In the genomic region with DNA sequence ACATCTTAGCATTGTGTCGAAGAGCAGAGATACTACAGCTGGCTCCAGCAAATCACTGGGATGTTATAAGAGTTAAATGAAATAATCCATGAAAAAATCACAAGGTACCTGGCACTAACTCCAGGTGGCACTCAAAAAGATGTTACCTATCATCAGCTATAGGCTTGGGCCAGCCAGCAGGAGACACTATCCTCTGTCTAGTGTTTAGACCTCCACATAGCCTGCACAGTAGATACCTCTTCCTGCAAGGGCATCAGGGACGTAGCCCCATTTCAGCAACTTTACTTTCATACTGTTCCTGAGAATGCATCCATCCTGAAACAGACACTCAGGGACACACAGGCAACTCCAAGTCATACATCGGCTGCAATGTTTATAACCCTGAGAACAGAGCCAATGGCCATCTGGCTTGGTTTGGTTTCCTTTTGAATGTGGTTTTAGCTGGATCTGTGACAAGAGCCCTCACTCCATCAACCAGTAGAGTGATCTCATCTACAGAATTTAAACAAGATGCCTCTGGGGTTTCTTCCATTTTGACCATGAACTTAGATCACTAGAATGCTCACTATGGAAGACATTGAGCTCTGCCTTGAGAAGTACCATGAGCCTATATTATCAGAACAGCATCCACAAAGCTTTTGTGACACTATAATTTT, we compare ENCODE assay signal across 8 cellular contexts.
DNase-seq lines count a peak whose midpoint lies in the region; ATAC-seq and TF ChIP-seq lines count a peak whose summit lies in the region.

No MANE protein-coding gene starts in this region.

- intact Hi-C loops in lower lobe of right lung (cut with DNase I): no loop called here

- H3K27me3 ChIP-seq in KMS-11 (ENCODE audit: insufficient read depth, low read depth) (no peaks in the 10 kb centered on the region), lower lobe of right lung (ENCODE audit: low read depth) (no peaks in the 10 kb centered on the region)

- peak; percentile 65 for ATAC-seq in stimulated activated naive CD8-positive, alpha-beta T cell treated with anti-CD3 and anti-CD28 coated beads, Interleukin-15, amount 100 ng/mL, for 72 hours
- ATAC-seq in stimulated activated naive CD8-positive, alpha-beta T cell treated with anti-CD3 and anti-CD28 coated beads, Interleukin-15, Interleukin-2, amounts not matched to agents 100 U/mL and 50 U/mL, for 24 hours: no peak
- ATAC-seq in effector memory CD8-positive, alpha-beta T cell (replicated peaks): no peak
- no peak for ATAC-seq in lower lobe of right lung

- H2AFZ ChIP-seq in KMS-11 (ENCODE audit: low read depth): peak overlapping the region; percentile 19; the same call in 1 of the 2 replicates

- peak overlapping the region in 1 of 2 donors; percentile 25 for H3K4me3 Mint-ChIP-seq in stimulated activated naive CD8-positive, alpha-beta T cell treated with anti-CD3 and anti-CD28 coated beads, Interleukin-15, amount 100 ng/mL, for 72 hours
- H3K4me3 Mint-ChIP-seq in effector memory CD8-positive, alpha-beta T cell: no peak overlapping the region

- H3K9me3 ChIP-seq in lower lobe of right lung: no peaks in the 10 kb centered on the region

- H4K20me1 ChIP-seq in KMS-11 (ENCODE audit: insufficient read depth): no peaks in the 10 kb centered on the region

- H3K27ac ChIP-seq in KMS-11 (peak overlapping the region; percentile 60), lower lobe of right lung (no peak overlapping the region)

- DNase-seq in stimulated activated naive CD8-positive, alpha-beta T cell treated with anti-CD3 and anti-CD28 coated beads, Interleukin-15, amount 100 ng/mL, for 72 hours: no peak
- no peak for DNase-seq in stimulated activated naive CD8-positive, alpha-beta T cell treated with anti-CD3 and anti-CD28 coated beads, Interleukin-15, Interleukin-2, amounts not matched to agents 100 U/mL and 50 U/mL, for 24 hours
- DNase-seq in fibroblast of gingiva (ENCODE audit: low read depth) (peak; percentile 83), putamen (ENCODE audit: low spot score) (no peak), lower lobe of right lung (no peak), superior temporal gyrus (ENCODE audit: extremely low spot score) (no peak)
- DNase-seq in effector memory CD8-positive, alpha-beta T cell: no peak

- peak overlapping the region; percentile 70 for H3K4me2 ChIP-seq in KMS-11

- peaks cover 5% of the 10 kb centered on the region for H3K27me3 Mint-ChIP-seq in stimulated activated naive CD8-positive, alpha-beta T cell treated with anti-CD3 and anti-CD28 coated beads, Interleukin-15, amount 100 ng/mL, for 72 hours
- no peaks in the 10 kb centered on the region for H3K27me3 Mint-ChIP-seq in effector memory CD8-positive, alpha-beta T cell

- no peaks in the 10 kb centered on the region for H3K36me3 ChIP-seq in KMS-11 (ENCODE audit: insufficient read depth)
- H3K36me3 ChIP-seq in lower lobe of right lung: peaks cover 20% of the 10 kb centered on the region

- H3K79me2 ChIP-seq in KMS-11 (ENCODE audit: insufficient read depth, low read depth): no peaks in the 10 kb centered on the region

- H3K4me3 ChIP-seq in KMS-11 (IDR thresholded peaks at IDR 0.05; ENCODE audit: insufficient read depth, low read depth, low read length) (no peak overlapping the region), lower lobe of right lung (no peak overlapping the region)

- peaks cover 49% of the 10 kb centered on the region for H3K4me1 ChIP-seq in KMS-11 (ENCODE audit: low read depth, poor library complexity, severe bottlenecking)
- H3K4me1 ChIP-seq in lower lobe of right lung: peaks cover 12% of the 10 kb centered on the region

- peaks cover 16% of the 10 kb centered on the region for H3K4me1 Mint-ChIP-seq in stimulated activated naive CD8-positive, alpha-beta T cell treated with anti-CD3 and anti-CD28 coated beads, Interleukin-15, amount 100 ng/mL, for 72 hours
- peaks cover 0 to 6% of the 10 kb centered on the region in 2 donors for H3K4me1 Mint-ChIP-seq in effector memory CD8-positive, alpha-beta T cell (ENCODE audit: low read depth in 2 of 2)

- peak overlapping the region; percentile 5; the same call in 1 of the 2 replicates for H3K9ac ChIP-seq in KMS-11

- peaks cover 8% of the 10 kb centered on the region for H3K36me3 Mint-ChIP-seq in effector memory CD8-positive, alpha-beta T cell (ENCODE audit: insufficient read depth)

- H3K27ac Mint-ChIP-seq in stimulated activated naive CD8-positive, alpha-beta T cell treated with anti-CD3 and anti-CD28 coated beads, Interleukin-15, amount 100 ng/mL, for 72 hours: peak overlapping the region in 1 of 2 donors; percentile 62
- no peak overlapping the region for H3K27ac Mint-ChIP-seq in effector memory CD8-positive, alpha-beta T cell

- H3K9me3 Mint-ChIP-seq in stimulated activated naive CD8-positive, alpha-beta T cell treated with anti-CD3 and anti-CD28 coated beads, Interleukin-15, amount 100 ng/mL, for 72 hours: no peaks in the 10 kb centered on the region
- H3K9me3 Mint-ChIP-seq in effector memory CD8-positive, alpha-beta T cell: peaks cover 0 to 12% of the 10 kb centered on the region in 2 donors

- TF ChIP-seq CTCF in KMS-11 (conservative IDR thresholded peaks at IDR 0.05; ENCODE audit: low read depth, low read length) (no peak), lower lobe of right lung (IDR thresholded peaks at IDR 0.05) (no peak)
